In genomic region chr11:121194731-121195596, GRCh38 we compare ENCODE assay signal across 8 cellular contexts.
A peak's percentile ranks its signal among the peaks of the same experiment; 100 is the strongest.
DNase-seq lines count a peak whose midpoint lies in the region; ATAC-seq, FAIRE-seq and TF ChIP-seq lines count a peak whose summit lies in the region.

No MANE protein-coding gene starts in this region.

- H3K4me2 ChIP-seq in PC-3 (ENCODE audit: low read length), result peak overlapping the region; percentile 72

- CTCF ChIA-PET in PC-3 (lab: Charles Lee), result interaction anchor here (0.7 to 1.1 kb wide), 5 partner anchors 26 to 683 kb away, joined by 3 to 8 read pairs (median 5); partner anchors contain the start of gene GRIK4

- TF ChIP-seq POLR2A in GM12891 (IDR thresholded peaks at IDR 0.05; ENCODE audit: low read depth, low read length), result no peak

- H3K4me1 ChIP-seq in PC-3 (ENCODE audit: insufficient read depth, low read length), result peaks cover 6% of the 10 kb centered on the region; the same call in 1 of the 2 replicates
- no peaks in the 10 kb centered on the region for H3K4me1 ChIP-seq in pancreas

- H3K27ac ChIP-seq in PC-3 (ENCODE audit: low read length) (no peak overlapping the region), pancreas (no peak overlapping the region)

- WGBS in pancreas, 2 donors, result 8 to 9% methylated on average over 13 of the region's 13 CpGs

- H3F3A ChIP-seq in PC-3 (ENCODE audit: low read length, unreplicated experiment), result no peaks in the 10 kb centered on the region

- H4K20me1 ChIP-seq in PC-3 (ENCODE audit: low read length), result no peaks in the 10 kb centered on the region

- H3K9ac ChIP-seq in PC-3 (ENCODE audit: low read length), result no peak overlapping the region

- H3K4me3 ChIP-seq in PC-3 (ENCODE audit: low read length), result peak overlapping the region; percentile 49
- H3K4me3 ChIP-seq in pancreas, result no peak overlapping the region

- ATAC-seq in PC-3, result peak; percentile 97
- peak; percentile 79 for ATAC-seq in activated T-helper 17 cell treated with anti-CD3 and anti-CD28 coated beads, Interleukin-2, amount 50 U/mL, for 72 hours (replicated peaks)
- peak; percentile 61 to 86 (median 82) for ATAC-seq in pancreas
- no peak for ATAC-seq in GM21528 (IDR thresholded peaks at IDR 0.05; ENCODE audit: low FRiP score, unreplicated experiment)

- H2AFZ ChIP-seq in PC-3 (ENCODE audit: low read length), result no peak overlapping the region

- no peaks in the 10 kb centered on the region for H3K9me2 ChIP-seq in PC-3 (replicated peaks; ENCODE audit: low read length)

- H3K4me3 Mint-ChIP-seq in activated T-helper 17 cell treated with anti-CD3 and anti-CD28 coated beads, Interleukin-2, amount 50 U/mL, for 72 hours, result no peak overlapping the region

- peaks cover 5% of the 10 kb centered on the region for H3K4me1 Mint-ChIP-seq in activated T-helper 17 cell treated with anti-CD3 and anti-CD28 coated beads, Interleukin-2, amount 50 U/mL, for 72 hours

- H3K27ac Mint-ChIP-seq in activated T-helper 17 cell treated with anti-CD3 and anti-CD28 coated beads, Interleukin-2, amount 50 U/mL, for 72 hours, result no peak overlapping the region

- peak; percentile 96 for TF ChIP-seq CTCF in PC-3 (conservative IDR thresholded peaks at IDR 0.05; ENCODE audit: low read depth, low read length)
- peak; percentile 65 to 86 (median 83) for TF ChIP-seq CTCF in pancreas (IDR thresholded peaks at IDR 0.05)

- no peaks in the 10 kb centered on the region for H3K9me3 Mint-ChIP-seq in activated T-helper 17 cell treated with anti-CD3 and anti-CD28 coated beads, Interleukin-2, amount 50 U/mL, for 72 hours

- intact Hi-C loops in PC-3 (cut with micrococcal nuclease), result loop anchor here (1.0 to 10.0 kb wide), 5 partner anchors 82 to 684 kb away; partner anchors contain the start of gene GRIK4
- intact Hi-C loops in pancreas (cut with DNase I), result no loop called here

- peaks cover 19% of the 10 kb centered on the region for H3K27me3 Mint-ChIP-seq in activated T-helper 17 cell treated with anti-CD3 and anti-CD28 coated beads, Interleukin-2, amount 50 U/mL, for 72 hours

- no peaks in the 10 kb centered on the region for H3K79me2 ChIP-seq in PC-3 (ENCODE audit: low read length)

- POLR2A ChIA-PET in PC-3 (lab: Charles Lee; ENCODE audit: unreplicated experiment), result interaction anchor here (0.5 kb wide), 1 partner anchor 170 kb away, joined by 7 read pairs; no protein-coding TSS in a partner anchor

- no peaks in the 10 kb centered on the region for H3K36me3 Mint-ChIP-seq in activated T-helper 17 cell treated with anti-CD3 and anti-CD28 coated beads, Interleukin-2, amount 50 U/mL, for 72 hours (ENCODE audit: low read depth)

- DNase-seq in GM12891 (ENCODE audit: insufficient read length, low spot score) (peak; percentile 46), HUDEP-2 (lab: John Stamatoyannopoulos, UW; ENCODE audit: unreplicated experiment in 76 of 76) (peak in 47 of 76 experiments; percentile 1 to 62 (median 30)), PC-3 (peak; percentile 91), foreskin melanocyte (peak; percentile 47), pancreas (peak in 2 of 6 donors; percentile 15 to 51)

- FAIRE-seq in A204.1 (lab: Jason Lieb, UNC), result peak; percentile 97
- FAIRE-seq in GM12891 (lab: Jason Lieb, UNC), result peak; percentile 93
- FAIRE-seq in pancreas (lab: Jason Lieb, UNC), result no peak

- H3K36me3 ChIP-seq in PC-3 (ENCODE audit: low read depth, low read length) (no peaks in the 10 kb centered on the region), pancreas (no peaks in the 10 kb centered on the region)

- H3K9me3 ChIP-seq in PC-3 (ENCODE audit: low read length) (no peaks in the 10 kb centered on the region), pancreas (no peaks in the 10 kb centered on the region)

- no TSS peak for BruUV-seq in PC-3 (replicated peaks; lab: Mats Ljungman, UMichigan)

- H3K27me3 ChIP-seq in PC-3 (ENCODE audit: low read length) (peaks cover 28% of the 10 kb centered on the region), pancreas (peaks cover 0 to 7% (median 0%) of the 10 kb centered on the region in 4 donors)

TF ChIP-seq in GM12891, 5 proteins besides CTCF, POLR2A, EP300 and RAD21:
- TF ChIP-seq POLR2AphosphoS5 (IDR thresholded peaks at IDR 0.05; ENCODE audit: low read depth, low read length), result no peak
- no peak for TF ChIP-seq POU2F2 (IDR thresholded peaks at IDR 0.05; ENCODE audit: low read depth, low read length)
- no peak for TF ChIP-seq SPI1 (IDR thresholded peaks at IDR 0.05; ENCODE audit: low read depth, low read length)
- no peak for TF ChIP-seq TAF1 (IDR thresholded peaks at IDR 0.05; ENCODE audit: low read depth, low read length)
TF ChIP-seq in GM12891: peak in this region for 0.
